16 cellular contexts compared by ENCODE assay signal in the genomic region with DNA sequence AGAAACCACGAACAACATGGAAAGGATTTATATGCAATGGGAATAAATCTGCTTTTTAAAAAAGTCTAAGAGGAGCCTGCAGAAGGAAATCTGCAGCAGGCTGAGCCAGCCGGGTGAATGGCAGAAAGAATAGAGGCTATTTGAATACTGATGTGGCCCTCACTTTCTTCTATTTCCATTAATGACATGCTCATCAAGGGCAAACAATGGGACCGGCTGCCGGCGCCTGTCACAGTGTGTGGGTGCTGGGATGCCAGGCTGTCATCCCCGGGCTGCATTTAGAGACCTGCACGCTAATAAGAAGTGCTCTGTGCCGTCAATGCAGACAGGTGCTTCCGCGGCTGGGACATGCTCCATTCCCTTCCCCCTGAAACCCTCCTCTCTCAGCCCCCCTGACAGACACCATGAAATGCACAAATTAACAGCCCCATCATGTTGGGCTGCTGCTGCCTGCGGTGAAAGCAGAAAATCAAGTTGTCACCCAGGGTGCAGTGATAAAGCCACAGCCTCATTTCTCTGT.
DNase-seq lines count a peak whose midpoint lies in the region; ATAC-seq lines count a peak whose summit lies in the region.
"Had no signal": no experiment of that assay in that cellular context is flagged by ENCODE, and none has a peak within 500 bp of the region (broad histone marks: within the 10 kb centered on the region; RNA-seq: fewer than 3 reads in every experiment).

No MANE protein-coding gene starts in this region.

- peak overlapping the region; percentile 92 for H3K27ac ChIP-seq in angular gyrus (ENCODE audit: low read depth, low read length)
- H3K27ac ChIP-seq: foreskin keratinocyte, ovary had no signal

- ATAC-seq in HG02763 (IDR thresholded peaks at IDR 0.05; ENCODE audit: unreplicated experiment): no peak
- ATAC-seq: foreskin keratinocyte, K562 had no signal

- DNase-seq in C1 segment of cervical spinal cord (lab: John Stamatoyannopoulos, UW) (peak in 12 of 14 donors; percentile 7 to 78 (median 66)), NCI-H146 (lab: John Stamatoyannopoulos, UW) (peak; percentile 75), myocyte (ENCODE audit: low read depth) (peak; percentile 71), DMS 273 treated with DMSO at 0.1 percent for 48 hours (lab: John Stamatoyannopoulos, UW) (no peak), activated T-cell treated with anti-CD3 and anti-CD28 coated beads for 4 hours (no peak)
- no peak for DNase-seq in activated effector memory CD4-positive, alpha-beta T cell treated with Interleukin-2 at 50 U/mL for 16 hours
- DNase-seq: activated naive CD4-positive, alpha-beta T cell treated with anti-CD3 and anti-CD28 coated beads, Interleukin-2, amount 10 ng/mL, durations not matched to agents 7 days and 5 days; foreskin keratinocyte; H9; immature natural killer cell; NCI-H1694 treated with DMSO at 0.1 percent for 48 hours; OCI-M1; ovary had no signal

Comparison
In these comparisons a context has a peak if more than half of its experiments do, and no peak if none do; other contexts are left out.
1. DNase-seq: peak in C1 segment of cervical spinal cord (12 of 14), NCI-H146 (single experiment) and myocyte (single experiment); none in DMS 273 treated with DMSO at 0.1 percent for 48 hours (single experiment), activated T-cell treated with anti-CD3 and anti-CD28 coated beads for 4 hours (single experiment) and activated effector memory CD4-positive, alpha-beta T cell treated with Interleukin-2 at 50 U/mL for 16 hours (single experiment).